ENCODE assay signal across 28 cellular contexts in the genomic region with DNA sequence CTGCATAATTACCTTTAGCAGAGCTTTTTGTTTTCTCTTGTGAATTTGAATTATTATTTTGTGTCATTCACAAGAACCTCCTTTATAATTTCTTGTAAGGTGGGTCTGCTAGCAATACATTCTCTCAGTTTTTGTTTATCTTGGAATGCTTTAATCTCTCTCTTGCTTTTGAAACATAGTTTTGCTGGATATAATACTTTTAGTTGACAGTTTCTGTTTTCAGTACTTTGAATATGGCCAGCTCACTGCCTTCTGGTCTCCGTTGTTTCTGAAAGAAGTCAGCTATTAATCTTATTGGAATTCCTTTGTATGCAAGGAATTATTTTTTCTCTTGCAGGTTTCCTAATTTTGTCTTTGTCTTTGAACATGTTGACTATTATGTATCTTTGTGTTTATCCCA.
"Had no signal": no experiment of that assay in that cellular context is flagged by ENCODE, and none has a peak within 500 bp of the region (broad histone marks: within the 10 kb centered on the region; RNA-seq: fewer than 3 reads in every experiment).

No MANE protein-coding gene starts in this region.

- H3K4me1 ChIP-seq: stomach, suprapubic skin, testis, thyroid gland, tibial artery, tibial nerve, transverse colon, upper lobe of left lung, upper lobe of right lung, uterus, vagina had no signal

- DNase-seq: stimulated activated CD4-positive, alpha-beta T cell treated with anti-CD3 and anti-CD28 coated beads, Interleukin-2, amount 100 ng/mL, for 48 hours; stimulated activated CD4-positive, alpha-beta T cell treated with anti-CD3 and anti-CD28 coated beads, Interleukin-4, amount 100 ng/mL, for 1 hour; stimulated activated CD4-positive, alpha-beta T cell treated with anti-CD3 and anti-CD28 coated beads, Interleukin-4, amount 100 ng/mL, for 24 hours; stimulated activated CD4-positive, alpha-beta T cell treated with anti-CD3 and anti-CD28 coated beads, Interleukin-4, amount 100 ng/mL, for 4 hours; stimulated activated CD8-positive, alpha-beta memory T cell treated with anti-CD3 and anti-CD28 coated beads, Interleukin-4, amount 100 ng/mL, for 48 hours; stimulated activated naive B cell treated with anti-CD40 and anti-IgM and Interleukin-4, amounts not matched to agents 10 μg/mL and 1 μg/mL and 100 μg/mL, for 72 hours; stimulated activated naive CD4-positive, alpha-beta T cell; stimulated activated naive CD4-positive, alpha-beta T cell treated with Interleukin-2 at 50 U/mL for 16 hours; stimulated activated naive CD8-positive, alpha-beta T cell treated with anti-CD3 and anti-CD28 coated beads, Interleukin-15, amount 100 ng/mL, for 72 hours; stimulated activated naive CD8-positive, alpha-beta T cell treated with anti-CD3 and anti-CD28 coated beads, Interleukin-15, Interleukin-2, amounts not matched to agents 100 U/mL and 50 U/mL, for 24 hours; stomach; substantia nigra; testis; thyroid gland; tibial artery; transverse colon; trophoblast cell; upper lobe of left lung; upper lobe of right lung; uterus had no signal

- H3K36me3 ChIP-seq: stomach, suprapubic skin, thoracic aorta, thyroid gland, tibial artery, tibial nerve, transverse colon, upper lobe of left lung, upper lobe of right lung, uterus, vagina had no signal

- H3K4me1 Mint-ChIP-seq: stimulated activated effector memory CD8-positive, alpha-beta T cell treated with anti-CD3 and anti-CD28 coated beads, Interleukin-12 subunit alpha, Interleukin-12 subunit beta, amount 100 ng/mL, for 72 hours; stimulated activated memory B cell treated with anti-CD40 and anti-IgM and Interleukin-4, amounts not matched to agents 10 μg/mL and 1 μg/mL and 100 μg/mL, for 72 hours; stimulated activated naive B cell treated with anti-CD40 and anti-IgM and Interleukin-4, amounts not matched to agents 10 μg/mL and 1 μg/mL and 100 μg/mL, for 72 hours; stimulated activated naive CD8-positive, alpha-beta T cell treated with anti-CD3 and anti-CD28 coated beads, Interleukin-15, amount 100 ng/mL, for 72 hours had no signal

- H3K36me3 Mint-ChIP-seq: stimulated activated effector memory CD8-positive, alpha-beta T cell treated with anti-CD3 and anti-CD28 coated beads, Interleukin-12 subunit alpha, Interleukin-12 subunit beta, amount 100 ng/mL, for 72 hours; type B pancreatic cell had no signal

- H3K27ac ChIP-seq: stomach, suprapubic skin, testis, thoracic aorta, thyroid gland, tibial artery, tibial nerve, transverse colon, upper lobe of left lung, upper lobe of right lung, uterus, vagina had no signal

- H3K9me3 Mint-ChIP-seq: type B pancreatic cell had no signal

- H3K9me3 ChIP-seq: testis, thyroid gland, tibial artery, vagina had no signal

- H3K27me3 ChIP-seq: stomach, suprapubic skin, testis, thyroid gland, tibial artery, tibial nerve, transverse colon, upper lobe of left lung, upper lobe of right lung, uterus, vagina had no signal

- H3K27me3 Mint-ChIP-seq: stimulated activated memory B cell treated with anti-CD40 and anti-IgM and Interleukin-4, amounts not matched to agents 10 μg/mL and 1 μg/mL and 100 μg/mL, for 72 hours; stimulated activated naive B cell treated with anti-CD40 and anti-IgM and Interleukin-4, amounts not matched to agents 10 μg/mL and 1 μg/mL and 100 μg/mL, for 72 hours; stimulated activated naive CD8-positive, alpha-beta T cell treated with anti-CD3 and anti-CD28 coated beads, Interleukin-15, amount 100 ng/mL, for 72 hours; stimulated activated naive CD8-positive, alpha-beta T cell treated with anti-CD3 and anti-CD28 coated beads, Interleukin-15, Interleukin-2, amounts not matched to agents 100 ng/mL and 50 ng/mL, for 24 hours; type B pancreatic cell had no signal

- ATAC-seq: stimulated activated effector memory CD8-positive, alpha-beta T cell treated with anti-CD3 and anti-CD28 coated beads, Interleukin-12 subunit alpha, Interleukin-12 subunit beta, amount 100 ng/mL, for 72 hours; stimulated activated memory B cell treated with anti-CD40 and anti-IgM and Interleukin-4, amounts not matched to agents 10 μg/mL and 1 μg/mL and 100 μg/mL, for 72 hours; stimulated activated naive B cell treated with anti-CD40 and anti-IgM and Interleukin-4, amounts not matched to agents 10 μg/mL and 1 μg/mL and 100 μg/mL, for 72 hours; stimulated activated naive CD8-positive, alpha-beta T cell treated with anti-CD3 and anti-CD28 coated beads, Interleukin-15, amount 100 ng/mL, for 72 hours; stimulated activated naive CD8-positive, alpha-beta T cell treated with anti-CD3 and anti-CD28 coated beads, Interleukin-15, Interleukin-2, amounts not matched to agents 100 U/mL and 50 U/mL, for 24 hours; upper lobe of right lung had no signal

- H3K4me3 ChIP-seq: stomach, suprapubic skin, testis, thoracic aorta, thyroid gland, tibial artery, tibial nerve, transverse colon, upper lobe of left lung, upper lobe of right lung, uterus, vagina had no signal

- H3K27ac Mint-ChIP-seq: stimulated activated effector memory CD8-positive, alpha-beta T cell treated with anti-CD3 and anti-CD28 coated beads, Interleukin-12 subunit alpha, Interleukin-12 subunit beta, amount 100 ng/mL, for 72 hours; stimulated activated memory B cell treated with anti-CD40 and anti-IgM and Interleukin-4, amounts not matched to agents 10 μg/mL and 1 μg/mL and 100 μg/mL, for 72 hours; stimulated activated naive B cell treated with anti-CD40 and anti-IgM and Interleukin-4, amounts not matched to agents 10 μg/mL and 1 μg/mL and 100 μg/mL, for 72 hours; stimulated activated naive CD8-positive, alpha-beta T cell treated with anti-CD3 and anti-CD28 coated beads, Interleukin-15, amount 100 ng/mL, for 72 hours; stimulated activated naive CD8-positive, alpha-beta T cell treated with anti-CD3 and anti-CD28 coated beads, Interleukin-15, Interleukin-2, amounts not matched to agents 100 ng/mL and 50 ng/mL, for 24 hours; type B pancreatic cell had no signal

- H3K4me3 Mint-ChIP-seq: stimulated activated effector memory CD8-positive, alpha-beta T cell treated with anti-CD3 and anti-CD28 coated beads, Interleukin-12 subunit alpha, Interleukin-12 subunit beta, amount 100 ng/mL, for 72 hours; stimulated activated memory B cell treated with anti-CD40 and anti-IgM and Interleukin-4, amounts not matched to agents 10 μg/mL and 1 μg/mL and 100 μg/mL, for 72 hours; stimulated activated naive B cell treated with anti-CD40 and anti-IgM and Interleukin-4, amounts not matched to agents 10 μg/mL and 1 μg/mL and 100 μg/mL, for 72 hours; stimulated activated naive CD8-positive, alpha-beta T cell treated with anti-CD3 and anti-CD28 coated beads, Interleukin-15, amount 100 ng/mL, for 72 hours; stimulated activated naive CD8-positive, alpha-beta T cell treated with anti-CD3 and anti-CD28 coated beads, Interleukin-15, Interleukin-2, amounts not matched to agents 100 ng/mL and 50 ng/mL, for 24 hours; type B pancreatic cell had no signal
